ENCODE assay signal across 26 cellular contexts in the genomic region with DNA sequence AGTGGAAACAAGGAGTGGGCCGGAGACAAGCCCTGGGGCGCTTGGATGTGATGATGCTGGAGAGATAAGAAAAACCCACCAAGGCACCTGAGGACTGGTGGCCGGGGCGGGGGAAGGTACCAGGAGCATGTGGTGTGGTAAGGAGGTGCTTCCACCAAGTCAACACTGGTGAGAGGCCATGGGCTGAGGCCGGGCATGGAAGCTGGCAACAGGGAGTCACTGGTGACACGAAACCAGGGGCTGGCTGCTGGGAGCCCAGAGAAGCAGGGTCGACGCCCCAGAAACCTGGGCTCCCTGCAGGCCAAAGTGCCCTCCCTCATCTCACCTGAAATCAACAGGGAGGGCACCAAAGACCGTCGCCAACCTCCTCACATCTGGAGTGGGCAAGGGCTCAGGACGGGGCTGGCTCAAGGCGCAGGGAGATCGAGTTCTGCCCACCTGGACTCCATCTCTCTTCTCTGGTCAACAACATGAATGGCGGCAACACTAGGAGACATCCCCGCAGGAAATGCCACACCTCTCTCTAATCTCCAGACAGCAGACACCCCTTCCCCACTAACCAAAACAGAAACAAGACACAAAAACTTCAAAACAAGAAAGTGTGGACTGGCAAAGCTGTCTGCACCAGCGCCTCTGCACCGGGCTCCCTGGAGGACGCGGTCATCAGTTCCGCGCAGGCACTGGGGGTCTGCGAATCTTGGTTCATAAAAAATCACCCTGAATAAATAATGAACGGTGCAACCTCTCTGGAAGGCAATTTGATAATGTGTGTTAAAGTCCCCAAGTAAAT.
DNase-seq lines count a peak whose midpoint lies in the region; ATAC-seq and TF ChIP-seq lines count a peak whose summit lies in the region.
"Had no signal": no experiment of that assay in that cellular context is flagged by ENCODE, and none has a peak within 500 bp of the region (broad histone marks: within the 10 kb centered on the region; RNA-seq: fewer than 3 reads in every experiment).

No MANE protein-coding gene starts in this region.

- H2BK120ac ChIP-seq in H9 (ENCODE audit: low read depth, low read length, poor library complexity, severe bottlenecking) = no peak overlapping the region

- peaks cover 80% of the 10 kb centered on the region for H3K4me1 Mint-ChIP-seq in activated naive CD4-positive, alpha-beta T cell treated with anti-CD3 and anti-CD28 coated beads, Interleukin-2, amount 50 U/mL, for 24 hours
- peaks cover 44 to 59% of the 10 kb centered on the region in 2 experiments for H3K4me1 Mint-ChIP-seq in H9
- H3K4me1 Mint-ChIP-seq in T-cell = peaks cover 72 to 78% (median 73%) of the 10 kb centered on the region in 3 donors

- no peaks in the 10 kb centered on the region for H3K79me1 ChIP-seq in H9 (ENCODE audit: insufficient read depth, low read depth, low read length, poor library complexity, severe bottlenecking)

- no peak overlapping the region for H4K91ac ChIP-seq in H9 (ENCODE audit: insufficient read length, low read depth, low read length)

- 0 out of 2 replicates have a peak overlapping the region, but pooled peaks have one; percentile 73 for H3K14ac ChIP-seq in H9 (ENCODE audit: insufficient read depth, low read length)

- no peak overlapping the region for H3K4me3 ChIP-seq in gastroesophageal sphincter
- H3K4me3 ChIP-seq in sigmoid colon = no peak overlapping the region
- H3K4me3 ChIP-seq in upper lobe of right lung = no peak overlapping the region
- H3K4me3 ChIP-seq: GM12878, hepatocyte, left lung, Peyer's patch, SJSA1 had no signal

- H3K36me3 ChIP-seq in gastroesophageal sphincter (no peaks in the 10 kb centered on the region), sigmoid colon (no peaks in the 10 kb centered on the region), upper lobe of right lung (no peaks in the 10 kb centered on the region)
- H3K36me3 ChIP-seq: BE2C, left lung, Peyer's patch, SJSA1 had no signal

- no peaks in the 10 kb centered on the region for H3K27me3 Mint-ChIP-seq in activated naive CD4-positive, alpha-beta T cell treated with anti-CD3 and anti-CD28 coated beads, Interleukin-2, amount 50 U/mL, for 24 hours
- H3K27me3 Mint-ChIP-seq in H9 (ENCODE audit: low read depth) (no peaks in the 10 kb centered on the region), T-cell (no peaks in the 10 kb centered on the region)
- H3K27me3 Mint-ChIP-seq: activated CD4-positive, alpha-beta T cell treated with anti-CD3 and anti-CD28 coated beads, Interleukin-2, amount 10 ng/mL, durations not matched to agents 24 days and 14 days; activated CD8-positive, alpha-beta memory T cell treated with anti-CD3 and anti-CD28 coated beads, Interleukin-2, amount 10 ng/mL, durations not matched to agents 7 days and 5 days; brain had no signal

- ATAC-seq in gastroesophageal sphincter (no peak), upper lobe of right lung (no peak), T-cell (replicated peaks in 1 of 4) (no peak)
- ATAC-seq: GM12878, left lung had no signal

- no peak overlapping the region for H2BK20ac ChIP-seq in H9 (ENCODE audit: low read depth, low read length, poor library complexity, severe bottlenecking)

- H2BK5ac ChIP-seq in H9 (ENCODE audit: insufficient read length, low read length) = no peak overlapping the region

- H3K23me2 ChIP-seq in H9 (ENCODE audit: insufficient read length, low read depth, low read length, poor library complexity, severe bottlenecking) = no peaks in the 10 kb centered on the region

- H4K8ac ChIP-seq in H9 (replicated peaks; ENCODE audit: insufficient read length, low read depth, low read length) = no peak overlapping the region

- H3K27ac Mint-ChIP-seq in activated naive CD4-positive, alpha-beta T cell treated with anti-CD3 and anti-CD28 coated beads, Interleukin-2, amount 50 U/mL, for 24 hours = peak overlapping the region; percentile 68
- peak overlapping the region in 2 of 3 experiments; percentile 52 to 62; a peak in 3 of 7 replicates for H3K27ac Mint-ChIP-seq in H9
- H3K27ac Mint-ChIP-seq in T-cell = no peak overlapping the region

- no peaks in the 10 kb centered on the region for H3K9me3 ChIP-seq in H9 (ENCODE audit: control insufficient read depth, low read depth, low read length)
- H3K9me3 ChIP-seq in gastroesophageal sphincter = no peaks in the 10 kb centered on the region
- no peaks in the 10 kb centered on the region for H3K9me3 ChIP-seq in sigmoid colon
- no peaks in the 10 kb centered on the region for H3K9me3 ChIP-seq in upper lobe of right lung
- H3K9me3 ChIP-seq: BE2C, left lung, Peyer's patch, SJSA1 had no signal

- no peak for TF ChIP-seq CTCF in H9 (conservative IDR thresholded peaks at IDR 0.05)
- no peak for TF ChIP-seq CTCF in gastroesophageal sphincter (IDR thresholded peaks at IDR 0.05)
- TF ChIP-seq CTCF in sigmoid colon (IDR thresholded peaks at IDR 0.05) = no peak
- TF ChIP-seq CTCF in upper lobe of right lung (IDR thresholded peaks at IDR 0.05) = no peak

- no peak overlapping the region for H3K9ac ChIP-seq in H9 (ENCODE audit: extremely low read depth, insufficient read length, low read length)

- no peaks in the 10 kb centered on the region; the same call in 1 of the 2 replicates for H3K4me1 ChIP-seq in H9 (ENCODE audit: insufficient read depth, low read length)
- H3K4me1 ChIP-seq in gastroesophageal sphincter = peaks cover 4 to 86% (median 51%) of the 10 kb centered on the region in 3 donors
- H3K4me1 ChIP-seq in sigmoid colon = peaks cover 0 to 82% (median 78%) of the 10 kb centered on the region in 4 donors
- H3K4me1 ChIP-seq in upper lobe of right lung = peaks cover 22% of the 10 kb centered on the region
- H3K4me1 ChIP-seq: BE2C, SJSA1 had no signal

- no peak overlapping the region for H2AK5ac ChIP-seq in H9 (ENCODE audit: insufficient read length, low read length)

- H3K27me3 ChIP-seq in H9 (ENCODE audit: insufficient read depth, low read length) (no peaks in the 10 kb centered on the region), gastroesophageal sphincter (no peaks in the 10 kb centered on the region), sigmoid colon (no peaks in the 10 kb centered on the region), upper lobe of right lung (no peaks in the 10 kb centered on the region)
- H3K27me3 ChIP-seq: BE2C, hepatocyte, left lung, Peyer's patch, SJSA1 had no signal

- H3K27ac ChIP-seq in H9 (ENCODE audit: insufficient read length, low read depth, low read length) = no peak overlapping the region
- peak overlapping the region in 3 of 4 donors; percentile 62 to 76 (median 75) for H3K27ac ChIP-seq in gastroesophageal sphincter
- H3K27ac ChIP-seq in sigmoid colon = peak overlapping the region in 3 of 4 donors; percentile 37 to 70 (median 64)
- no peak overlapping the region for H3K27ac ChIP-seq in upper lobe of right lung
- H3K27ac ChIP-seq: hepatocyte, left lung, Peyer's patch, SJSA1 had no signal

- TF ChIP-seq EP300 in gastroesophageal sphincter (IDR thresholded peaks at IDR 0.05) (no peak), sigmoid colon (IDR thresholded peaks at IDR 0.05) (no peak)

- H3K23ac ChIP-seq in H9 (ENCODE audit: insufficient read length, low read depth, low read length) = no peak overlapping the region

- POLR2A ChIA-PET in T-cell (lab: Charles Lee) = no interaction called here

- H4K20me1 ChIP-seq in H9 (ENCODE audit: control insufficient read depth, insufficient read depth, insufficient read length) = no peaks in the 10 kb centered on the region

- no peaks in the 10 kb centered on the region for H3K9me3 Mint-ChIP-seq in activated naive CD4-positive, alpha-beta T cell treated with anti-CD3 and anti-CD28 coated beads, Interleukin-2, amount 50 U/mL, for 24 hours
- H3K9me3 Mint-ChIP-seq in H9 (peaks cover 0 to 3% of the 10 kb centered on the region in 2 experiments; a peak in 1 of 5 replicates), T-cell (no peaks in the 10 kb centered on the region)
- H3K9me3 Mint-ChIP-seq: activated CD4-positive, alpha-beta T cell treated with anti-CD3 and anti-CD28 coated beads, Interleukin-2, amount 10 ng/mL, durations not matched to agents 24 days and 14 days; activated T-helper 1 cell treated with anti-CD3 and anti-CD28 coated beads, Interleukin-12 subunit alpha, Interleukin-12 subunit beta, Interleukin-2, Interleukin-4 antibody, amounts not matched to agents 30 ng/mL and 10 ng/mL and 1 ng/mL, durations not matched to agents 14 hours and 24 hours and 36 hours; nephron had no signal

- no peak for TF ChIP-seq POLR2A in gastroesophageal sphincter (IDR thresholded peaks at IDR 0.05)
- no peak for TF ChIP-seq POLR2A in sigmoid colon (IDR thresholded peaks at IDR 0.05)

- no peak overlapping the region for H2AFZ ChIP-seq in H9 (ENCODE audit: low read length)
- H2AFZ ChIP-seq: hepatocyte had no signal

- H3T11ph ChIP-seq in H9 (ENCODE audit: low read length) = no peak overlapping the region

- H3K4me2 ChIP-seq in H9 (ENCODE audit: insufficient read depth, insufficient read length, low read length) = no peak overlapping the region
- H3K4me2 ChIP-seq: hepatocyte had no signal

- no peak overlapping the region for H4K5ac ChIP-seq in H9 (ENCODE audit: insufficient read length, low read depth, low read length)

- H3K4ac ChIP-seq in H9 (ENCODE audit: low read depth, low read length) = no peak overlapping the region

- no peak overlapping the region for H3K18ac ChIP-seq in H9 (ENCODE audit: insufficient read length, low read depth, low read length)

- H3K36me3 Mint-ChIP-seq in activated naive CD4-positive, alpha-beta T cell treated with anti-CD3 and anti-CD28 coated beads, Interleukin-2, amount 50 U/mL, for 24 hours = peaks cover 4% of the 10 kb centered on the region
- H3K36me3 Mint-ChIP-seq in H9 (ENCODE audit: insufficient read depth in 1 of 3, low read depth in 3 of 3) = no peaks in the 10 kb centered on the region; a peak in 1 of 7 replicates
- peaks cover 10% of the 10 kb centered on the region for H3K36me3 Mint-ChIP-seq in T-cell

- no peak overlapping the region for H2BK15ac ChIP-seq in H9 (ENCODE audit: low read depth, low read length)

- no peaks in the 10 kb centered on the region; the same call in 1 of the 2 replicates for H3K79me2 ChIP-seq in H9 (ENCODE audit: insufficient read depth, low read length)

- no peak overlapping the region for H3K4me3 Mint-ChIP-seq in activated naive CD4-positive, alpha-beta T cell treated with anti-CD3 and anti-CD28 coated beads, Interleukin-2, amount 50 U/mL, for 24 hours
- H3K4me3 Mint-ChIP-seq in H9 (peak overlapping the region in 1 of 2 experiments; percentile 2; a peak in 1 of 5 replicates), T-cell (no peak overlapping the region)
- H3K4me3 Mint-ChIP-seq: brain, nephron had no signal

- intact Hi-C loops in sigmoid colon (cut with DNase I) (no loop called here), upper lobe of right lung (cut with DNase I) (no loop called here)

- no peak overlapping the region for H3K56ac ChIP-seq in H9 (ENCODE audit: insufficient read length, low read depth, low read length)

- no peak for DNase-seq in activated naive CD4-positive, alpha-beta T cell treated with anti-CD3 and anti-CD28 coated beads, Interleukin-2, amount 50 U/mL, for 16 hours
- DNase-seq in H9 (no peak), sigmoid colon (peak; percentile 64), upper lobe of right lung (no peak), T-cell (no peak)
- DNase-seq in activated effector memory CD4-positive, alpha-beta T cell treated with anti-CD3 and anti-CD28 coated beads, Interleukin-2, amount 50 U/mL, for 16 hours = no peak
- DNase-seq: activated CD4-positive, alpha-beta T cell treated with anti-CD3 and anti-CD28 coated beads, Interleukin-2, amount 10 ng/mL, durations not matched to agents 24 days and 14 days; activated CD8-positive, alpha-beta memory T cell treated with anti-CD3 and anti-CD28 coated beads, Interleukin-2, amount 10 ng/mL, durations not matched to agents 7 days and 5 days; BE2C; Calu3; DND-41; effector CD8-positive, alpha-beta T cell; Karpas-422; left lung; NCI-H1694; NCI-H526 treated with DMSO at 0.1 percent for 48 hours; Peyer's patch; substantia nigra had no signal

- WGBS in H9 (ENCODE audit: extremely low coverage, insufficient read length, low lambda C conversion rate) = no CpG with 5 or more reads among the region's 23 CpGs
- 83 to 93% methylated on average over 8 to 13 of the region's 23 CpGs for WGBS in gastroesophageal sphincter (ENCODE audit: low coverage in 1 of 2), 2 donors
- 92 to 93% methylated on average over 23 of the region's 23 CpGs for WGBS in sigmoid colon, 2 donors

- CTCF ChIA-PET in T-cell (lab: Charles Lee) = no interaction called here

- no peak overlapping the region for H2BK12ac ChIP-seq in H9 (ENCODE audit: insufficient read length, low read depth, low read length)

Comparison
In these comparisons a context has a peak if more than half of its experiments do, and no peak if none do; other contexts are left out.
1. H3K27ac Mint-ChIP-seq: peak in activated naive CD4-positive, alpha-beta T cell treated with anti-CD3 and anti-CD28 coated beads, Interleukin-2, amount 50 U/mL, for 24 hours (single experiment) and H9 (2 of 3); none in T-cell (0 of 2).
2. H3K27ac ChIP-seq: peak in gastroesophageal sphincter (3 of 4) and sigmoid colon (3 of 4); none in H9 (single experiment) and upper lobe of right lung (single experiment).